ENCODE assay signal across 19 cellular contexts in the genomic region with DNA sequence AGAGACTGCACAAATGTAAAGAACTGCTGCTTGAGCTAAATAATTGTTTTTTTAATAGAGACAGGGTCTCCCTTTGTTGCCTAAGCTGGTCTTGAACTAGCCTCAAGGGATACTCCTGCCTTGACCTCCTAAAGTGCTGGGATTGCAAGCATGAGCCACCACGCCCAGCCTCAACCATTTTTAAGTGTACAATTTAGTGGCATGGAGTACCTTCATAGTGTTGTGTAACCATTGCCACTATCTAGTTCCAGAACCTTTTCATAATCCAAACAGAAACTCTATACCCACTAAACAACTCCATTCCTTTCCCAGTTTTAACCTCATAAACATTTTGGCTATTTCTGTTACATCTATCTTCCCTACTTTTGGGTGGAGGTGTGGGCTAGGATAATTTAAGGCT. TPM values are rescaled to one million over a fixed set of nuclear protein-coding genes. Genes with fewer than 3 reads are reported as not detected.
DNase-seq lines count a peak whose midpoint lies in the region; ATAC-seq lines count a peak whose summit lies in the region.
"Had no signal": no experiment of that assay in that cellular context is flagged by ENCODE, and none has a peak within 500 bp of the region (broad histone marks: within the 10 kb centered on the region; RNA-seq: fewer than 3 reads in every experiment).

No MANE protein-coding gene starts in this region.

- peaks cover 11% of the 10 kb centered on the region for H3K36me3 Mint-ChIP-seq in activated naive CD8-positive, alpha-beta T cell
- peaks cover 55% of the 10 kb centered on the region for H3K36me3 Mint-ChIP-seq in activated naive CD8-positive, alpha-beta T cell treated with anti-CD3 and anti-CD28 coated beads for 36 hours
- peaks cover 100% of the 10 kb centered on the region for H3K36me3 Mint-ChIP-seq in activated T-helper 17 cell treated with anti-CD3 and anti-CD28 coated beads, Interleukin-2, amount 50 U/mL, for 72 hours (ENCODE audit: low read depth)

- peak overlapping the region; percentile 12 for H3K27ac Mint-ChIP-seq in activated naive CD8-positive, alpha-beta T cell
- no peak overlapping the region for H3K27ac Mint-ChIP-seq in activated naive CD8-positive, alpha-beta T cell treated with anti-CD3 and anti-CD28 coated beads for 36 hours
- no peak overlapping the region for H3K27ac Mint-ChIP-seq in activated T-helper 17 cell treated with anti-CD3 and anti-CD28 coated beads, Interleukin-2, amount 50 U/mL, for 72 hours
- H3K27ac Mint-ChIP-seq: CD8-positive, alpha-beta T cell had no signal

- ATAC-seq in activated T-helper 17 cell treated with anti-CD3 and anti-CD28 coated beads, Interleukin-2, amount 50 U/mL, for 72 hours (replicated peaks) = no peak
- peak; percentile 60 for ATAC-seq in left lobe of liver
- ATAC-seq in GM21528 (IDR thresholded peaks at IDR 0.05; ENCODE audit: low FRiP score, unreplicated experiment) = no peak
- ATAC-seq in GM21717 (IDR thresholded peaks at IDR 0.05; ENCODE audit: unreplicated experiment) = no peak
- ATAC-seq: CD8-positive, alpha-beta T cell had no signal

- no peak for DNase-seq in activated naive CD8-positive, alpha-beta T cell treated with anti-CD3 and anti-CD28 coated beads for 36 hours
- DNase-seq in left lobe of liver (ENCODE audit: low spot score) (no peak), hippocampal formation (lab: John Stamatoyannopoulos, UW) (no peak)
- DNase-seq: activated effector memory CD4-positive, alpha-beta T cell treated with anti-CD3 and anti-CD28 coated beads, Interleukin-2, amount 50 U/mL, for 16 hours; CD8-positive, alpha-beta T cell; cortex of kidney; DMS79 treated with DMSO at 0.1 percent for 48 hours; HCEC 1CT; Karpas-422; NCI-H146; NCI-H2227 treated with DMSO at 0.1 percent for 48 hours; NK-92 treated with Interleukin-12 subunit alpha and Interleukin-12 subunit beta, amount 100 ng/mL, for 24 hours; posterior cingulate gyrus; T-helper 1 cell had no signal

- peak overlapping the region; percentile 38 for H3K4me3 Mint-ChIP-seq in activated naive CD8-positive, alpha-beta T cell
- H3K4me3 Mint-ChIP-seq in activated naive CD8-positive, alpha-beta T cell treated with anti-CD3 and anti-CD28 coated beads for 36 hours = no peak overlapping the region
- H3K4me3 Mint-ChIP-seq in activated T-helper 17 cell treated with anti-CD3 and anti-CD28 coated beads, Interleukin-2, amount 50 U/mL, for 72 hours = peak overlapping the region; percentile 20
- H3K4me3 Mint-ChIP-seq: CD8-positive, alpha-beta T cell had no signal

- no peaks in the 10 kb centered on the region for H3K27me3 Mint-ChIP-seq in activated naive CD8-positive, alpha-beta T cell
- no peaks in the 10 kb centered on the region for H3K27me3 Mint-ChIP-seq in activated naive CD8-positive, alpha-beta T cell treated with anti-CD3 and anti-CD28 coated beads for 36 hours
- H3K27me3 Mint-ChIP-seq in activated T-helper 17 cell treated with anti-CD3 and anti-CD28 coated beads, Interleukin-2, amount 50 U/mL, for 72 hours = no peaks in the 10 kb centered on the region

- peaks cover 88% of the 10 kb centered on the region for H3K4me1 Mint-ChIP-seq in activated naive CD8-positive, alpha-beta T cell (ENCODE audit: low read depth)
- peaks cover 78% of the 10 kb centered on the region for H3K4me1 Mint-ChIP-seq in activated naive CD8-positive, alpha-beta T cell treated with anti-CD3 and anti-CD28 coated beads for 36 hours
- peaks cover 46% of the 10 kb centered on the region for H3K4me1 Mint-ChIP-seq in activated T-helper 17 cell treated with anti-CD3 and anti-CD28 coated beads, Interleukin-2, amount 50 U/mL, for 72 hours

- H3K27ac ChIP-seq in temporal lobe (ENCODE audit: low read depth, low read length) = peak overlapping the region; percentile 68

- no peaks in the 10 kb centered on the region for H3K9me3 Mint-ChIP-seq in activated naive CD8-positive, alpha-beta T cell (ENCODE audit: low read depth)
- no peaks in the 10 kb centered on the region for H3K9me3 Mint-ChIP-seq in activated naive CD8-positive, alpha-beta T cell treated with anti-CD3 and anti-CD28 coated beads for 36 hours
- no peaks in the 10 kb centered on the region for H3K9me3 Mint-ChIP-seq in activated T-helper 17 cell treated with anti-CD3 and anti-CD28 coated beads, Interleukin-2, amount 50 U/mL, for 72 hours
- H3K9me3 Mint-ChIP-seq: CD8-positive, alpha-beta T cell had no signal

RNA-seq across cellular contexts. Expression of gene EIF4H, which starts 6.7 kb away (rescaled TPM):
- total RNA-seq in activated naive CD8-positive, alpha-beta T cell treated with anti-CD3 and anti-CD28 coated beads for 36 hours = 100 to 1,000 TPM; 423 to 428 TPM
- total RNA-seq in activated T-helper 17 cell treated with anti-CD3 and anti-CD28 coated beads, Interleukin-2, amount 50 U/mL, for 72 hours = 100 to 1,000 TPM; 365 to 426 TPM
- total RNA-seq in left lobe of liver = 125 TPM
- 105 TPM for total RNA-seq in temporal lobe

RNA-seq across cellular contexts. Expression of gene LAT2, which starts 28.9 kb away (rescaled TPM):
- total RNA-seq in activated naive CD8-positive, alpha-beta T cell treated with anti-CD3 and anti-CD28 coated beads for 36 hours = 1 to 10 TPM; 2.6 to 3.2 TPM
- total RNA-seq in activated T-helper 17 cell treated with anti-CD3 and anti-CD28 coated beads, Interleukin-2, amount 50 U/mL, for 72 hours = 10 to 100 TPM in 1 of 2 donors, 1 to 10 TPM in 1; 6.5 to 11.3 TPM
- total RNA-seq in left lobe of liver = 7.8 TPM
- 0.98 TPM for total RNA-seq in temporal lobe
